In genomic region chr13:98591721-98592352, GRCh38 we compare ENCODE assay signal across 22 cellular contexts. TPM values are rescaled to one million over a fixed set of nuclear protein-coding genes. Genes with fewer than 3 reads are reported as not detected.
DNase-seq lines count a peak whose midpoint lies in the region; ATAC-seq, FAIRE-seq and TF ChIP-seq lines count a peak whose summit lies in the region.
"Had no signal": no experiment of that assay in that cellular context is flagged by ENCODE, and none has a peak within 500 bp of the region (broad histone marks: within the 10 kb centered on the region; RNA-seq: fewer than 3 reads in every experiment).

No MANE protein-coding gene starts in this region.

- CTCF ChIA-PET in Caco-2 (lab: Charles Lee): no interaction called here

- H3K27ac ChIP-seq in small intestine (ENCODE audit: low read depth in 1 of 2, low read length in 1 of 2): peak overlapping the region in 1 of 2 donors; percentile 27
- H3K27ac ChIP-seq: BLaER1 treated with 17β-estradiol and CSF1 and Interleukin-3, amounts not matched to agents 10 nM and 100 nM had no signal

- H3K4me3 ChIP-seq in Caco-2 (ENCODE audit: low read depth, low read length): no peak overlapping the region
- no peak overlapping the region for H3K4me3 ChIP-seq in small intestine (ENCODE audit: low read depth in 1 of 2, low read length in 2 of 2)
- H3K4me3 ChIP-seq: BLaER1 treated with 17β-estradiol and CSF1 and Interleukin-3, amounts not matched to agents 10 nM and 100 nM had no signal

- intact Hi-C loops in Caco-2 (cut with micrococcal nuclease; ENCODE audit: unreplicated experiment): no loop called here
- intact Hi-C loops in left colon (cut with DNase I, micrococcal nuclease): no loop called here

- no peaks in the 10 kb centered on the region for H3K27me3 ChIP-seq in Caco-2 (replicated peaks; ENCODE audit: control insufficient read depth, insufficient read depth, low read length)
- H3K27me3 ChIP-seq in small intestine (ENCODE audit: control insufficient read depth in 2 of 2, insufficient read depth in 2 of 2, low read length in 2 of 2): no peaks in the 10 kb centered on the region
- H3K27me3 ChIP-seq: BLaER1 treated with 17β-estradiol and CSF1 and Interleukin-3, amounts not matched to agents 10 nM and 100 nM had no signal

- H3K9me3 ChIP-seq in Caco-2 (no peaks in the 10 kb centered on the region; the same call in 1 of the 2 replicates), small intestine (ENCODE audit: control insufficient read depth, low read depth) (no peaks in the 10 kb centered on the region)

- H3K36me3 ChIP-seq in Caco-2 (ENCODE audit: control insufficient read depth, insufficient read depth, low read length): no peaks in the 10 kb centered on the region
- H3K36me3 ChIP-seq in small intestine (ENCODE audit: control insufficient read depth in 2 of 2, insufficient read depth in 2 of 2, low read length in 2 of 2): no peaks in the 10 kb centered on the region
- H3K36me3 ChIP-seq: BLaER1 treated with 17β-estradiol and CSF1 and Interleukin-3, amounts not matched to agents 10 nM and 100 nM had no signal

- peak; percentile 74 for ATAC-seq in left colon
- no peak for ATAC-seq in HG03159 (IDR thresholded peaks at IDR 0.05; ENCODE audit: unreplicated experiment)
- ATAC-seq: CD8-positive, alpha-beta T cell; HCT116 had no signal

- peaks cover 36% of the 10 kb centered on the region for H3K4me1 Mint-ChIP-seq in Caco-2 (ENCODE audit: low read depth, unreplicated experiment)

- DNase-seq in Caco-2: no peak
- peak; percentile 64 for DNase-seq in NCI-H69 (lab: John Stamatoyannopoulos, UW)
- DNase-seq in left colon: no peak
- peak; percentile 50 for DNase-seq in small intestine
- no peak for DNase-seq in NCI-H774 (lab: John Stamatoyannopoulos, UW)
- no peak for DNase-seq in NK-92 (lab: John Stamatoyannopoulos, UW; ENCODE audit: unreplicated experiment)
- DNase-seq in AG08396 (ENCODE audit: low spot score): no peak
- DNase-seq: 8988T; CD8-positive, alpha-beta T cell; DMS 273 treated with DMSO at 0.1 percent for 48 hours; DMS53; DND-41; GOT3; H7 had no signal

- 13 to 57% (median 44%) methylated on average over 1 of the region's 1 CpG for WGBS in small intestine, 3 donors

- H3K4me1 ChIP-seq in Caco-2: peaks cover 30% of the 10 kb centered on the region
- no peaks in the 10 kb centered on the region for H3K4me1 ChIP-seq in small intestine (ENCODE audit: control insufficient read depth in 2 of 2, insufficient read depth in 1 of 2, low read depth in 1 of 2, low read length in 1 of 2)

- POLR2A ChIA-PET in Caco-2 (lab: Charles Lee): no interaction called here

- H3K4me3 Mint-ChIP-seq in Caco-2 (ENCODE audit: unreplicated experiment): no peak overlapping the region
- H3K4me3 Mint-ChIP-seq: B cell; CD8-positive, alpha-beta T cell; IgD-negative memory B cell had no signal

- no TSS peak for BruUV-seq in Caco-2 (replicated peaks; lab: Mats Ljungman, UMichigan)

- peak overlapping the region; percentile 3 for H3K27ac Mint-ChIP-seq in Caco-2 (ENCODE audit: unreplicated experiment)
- H3K27ac Mint-ChIP-seq: B cell; CD8-positive, alpha-beta T cell; IgD-negative memory B cell had no signal

- FAIRE-seq in small intestine (lab: Jason Lieb, UNC): no peak
- FAIRE-seq: G401.6, GM12891, HepG2 had no signal

- H3K36me3 Mint-ChIP-seq in Caco-2 (ENCODE audit: insufficient read depth, unreplicated experiment): peaks cover 5% of the 10 kb centered on the region
- H3K36me3 Mint-ChIP-seq: CD8-positive, alpha-beta T cell; IgD-negative memory B cell had no signal

- peaks cover 20% of the 10 kb centered on the region for H3K9me3 Mint-ChIP-seq in Caco-2 (ENCODE audit: unreplicated experiment)
- H3K9me3 Mint-ChIP-seq: CD8-positive, alpha-beta T cell had no signal

- TF ChIP-seq CTCF in Caco-2 (IDR thresholded peaks at IDR 0.05; ENCODE audit: insufficient read depth in 1 of 2, low read depth in 1 of 2, low read length in 1 of 2, severe bottlenecking in 1 of 2, unreplicated experiment in 1 of 2): no peak

- no peaks in the 10 kb centered on the region for H3K27me3 Mint-ChIP-seq in Caco-2 (ENCODE audit: insufficient read depth, unreplicated experiment)
- H3K27me3 Mint-ChIP-seq: B cell, IgD-negative memory B cell had no signal

RNA-seq across cellular contexts. Expression of gene STK24, which starts 14.9 kb away (rescaled TPM):
- total RNA-seq in Caco-2 (2022) (244 and 253 TPM in 2 replicates), left colon (100 to 1,000 TPM; 204 to 205 TPM)
- 100 to 1,000 TPM in 2 of 3 donors, 10 to 100 TPM in 1; 71.4 to 116 (median 114) TPM for polyA plus RNA-seq in small intestine

Comparison
In these comparisons a context has a peak if more than half of its experiments do, and no peak if none do; other contexts are left out.
1. DNase-seq: peak in NCI-H69 (single experiment) and small intestine (single experiment); none in Caco-2 (0 of 2), left colon (0 of 2), NCI-H774 (single experiment), NK-92 (single experiment) and AG08396 (single experiment).